ENCODE assay signal across 1 cellular context in genomic region chr3:56782215-56782614, GRCh38.
TF ChIP-seq lines count a peak whose summit lies in the region.

No MANE protein-coding gene starts in this region.

TF ChIP-seq in HEK293, 187 proteins besides CTCF, POLR2A, EP300 and RAD21 (continued from another document):
- TF ChIP-seq PRDM6 (tag by site-specific recombination; IDR thresholded peaks at IDR 0.05) = no peak
- no peak for TF ChIP-seq ZNF391 (tag by site-specific recombination; IDR thresholded peaks at IDR 0.05; ENCODE audit: borderline replicate concordance, low read depth)
- TF ChIP-seq ZNF768 (tag by site-specific recombination; IDR thresholded peaks at IDR 0.05) = no peak
- TF ChIP-seq YY1 (tag by site-specific recombination; IDR thresholded peaks at IDR 0.05) = no peak
- no peak for TF ChIP-seq ZBTB8A (tag by site-specific recombination; IDR thresholded peaks at IDR 0.05)
- no peak for TF ChIP-seq ZNF548 (tag by site-specific recombination; IDR thresholded peaks at IDR 0.05)
- TF ChIP-seq KLF7 (tag by site-specific recombination; IDR thresholded peaks at IDR 0.05; ENCODE audit: borderline replicate concordance) = no peak
